In the genomic region with DNA sequence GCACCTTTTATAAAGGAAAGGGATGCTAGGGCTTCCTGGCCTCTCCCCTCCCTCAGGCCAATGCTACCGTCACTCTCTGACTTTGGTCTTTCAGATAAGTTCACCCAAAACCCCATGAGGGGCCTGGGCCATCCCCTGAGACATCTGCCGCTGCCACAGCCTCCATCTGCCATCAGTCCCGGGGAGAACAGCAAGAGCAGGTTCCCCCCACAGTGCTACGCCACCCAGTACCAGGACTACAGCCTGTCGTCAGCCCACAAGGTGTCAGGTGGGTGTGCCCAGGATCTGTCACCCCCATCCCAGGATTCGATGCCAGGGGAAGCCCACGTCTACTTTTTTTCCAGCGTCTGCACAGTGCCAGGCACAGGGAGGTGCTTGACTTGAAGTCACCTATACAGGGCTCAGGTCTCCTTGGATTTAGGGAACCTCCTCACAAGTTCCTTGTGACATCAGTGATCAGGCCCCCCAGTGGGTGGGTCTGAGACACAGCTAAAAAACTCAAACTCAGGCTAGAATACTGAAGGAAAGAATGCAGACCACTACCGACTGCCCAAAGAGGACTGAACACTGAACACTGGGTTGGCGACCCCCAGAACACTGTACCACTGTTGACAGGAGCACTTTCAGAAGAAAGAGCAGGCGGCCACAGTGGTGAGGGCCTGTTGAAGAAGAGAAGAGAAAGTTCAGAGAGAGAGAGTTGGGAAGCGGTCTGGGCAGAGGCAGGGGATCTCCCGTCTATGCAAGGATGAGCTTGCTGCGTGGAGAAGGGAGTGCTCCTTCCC, we compare ENCODE assay signal across 18 cellular contexts.
"Had no signal": no experiment of that assay in that cellular context is flagged by ENCODE, and none has a peak within 500 bp of the region (broad histone marks: within the 10 kb centered on the region; RNA-seq: fewer than 3 reads in every experiment).

No MANE protein-coding gene starts in this region.

- H3K4me3 ChIP-seq: body of pancreas, coronary artery, lower lobe of right lung, tibial nerve had no signal

- H3K36me3 Mint-ChIP-seq: activated naive CD4-positive, alpha-beta T cell treated with anti-CD3 and anti-CD28 coated beads, Interleukin-2, amount 50 U/mL, for 72 hours; mesothelial cell of epicardium; stimulated activated naive B cell treated with anti-CD40 and anti-IgM and Interleukin-4, amounts not matched to agents 10 μg/mL and 1 μg/mL and 100 μg/mL, for 72 hours had no signal

- DNase-seq: activated CD4-positive, alpha-beta T cell treated with anti-CD3 and anti-CD28 coated beads for 4 hours; activated effector memory CD4-positive, alpha-beta T cell treated with anti-CD3 and anti-CD28 coated beads, Interleukin-2, amount 50 U/mL, for 16 hours; activated T-cell treated with anti-CD3 and anti-CD28 coated beads, Interleukin-2, amount 50 U/mL, for 1 hour; body of pancreas; central memory CD4-positive, alpha-beta T cell; effector CD8-positive, alpha-beta T cell; lower lobe of right lung; nephron progenitor cell; SHP77 treated with DMSO at 0.1 percent for 48 hours; stimulated activated CD4-positive, alpha-beta T cell treated with anti-CD3 and anti-CD28 coated beads, Interleukin-12 subunit alpha, Interleukin-12 subunit beta, amount 100 ng/mL, for 4 hours; stimulated activated naive B cell treated with anti-CD40 and anti-IgM and Interleukin-4, amounts not matched to agents 10 μg/mL and 1 μg/mL and 100 μg/mL, for 72 hours had no signal

- H3K27ac ChIP-seq: body of pancreas, epithelial cell of prostate, lower lobe of right lung, tibial nerve, VCaP had no signal

- H3K4me1 Mint-ChIP-seq: stimulated activated naive B cell treated with anti-CD40 and anti-IgM and Interleukin-4, amounts not matched to agents 10 μg/mL and 1 μg/mL and 100 μg/mL, for 72 hours had no signal

- H3K27me3 ChIP-seq: body of pancreas, tibial nerve had no signal

- ATAC-seq: activated naive CD4-positive, alpha-beta T cell treated with anti-CD3 and anti-CD28 coated beads, Interleukin-2, amount 50 U/mL, for 72 hours; body of pancreas; SK-N-SH treated with all-trans-retinoic acid at 6 μM for 48 hours; stimulated activated naive B cell treated with anti-CD40 and anti-IgM and Interleukin-4, amounts not matched to agents 10 μg/mL and 1 μg/mL and 100 μg/mL, for 72 hours had no signal

- H3K27me3 Mint-ChIP-seq: stimulated activated naive B cell treated with anti-CD40 and anti-IgM and Interleukin-4, amounts not matched to agents 10 μg/mL and 1 μg/mL and 100 μg/mL, for 72 hours had no signal

- H3K4me3 Mint-ChIP-seq: mesothelial cell of epicardium; nephron progenitor cell; stimulated activated naive B cell treated with anti-CD40 and anti-IgM and Interleukin-4, amounts not matched to agents 10 μg/mL and 1 μg/mL and 100 μg/mL, for 72 hours had no signal

- H3K27ac Mint-ChIP-seq: mesothelial cell of epicardium; nephron progenitor cell; stimulated activated naive B cell treated with anti-CD40 and anti-IgM and Interleukin-4, amounts not matched to agents 10 μg/mL and 1 μg/mL and 100 μg/mL, for 72 hours had no signal

- H3K9me3 ChIP-seq: body of pancreas, lower lobe of right lung, tibial nerve had no signal

- H3K4me1 ChIP-seq: body of pancreas had no signal

- H3K9me3 Mint-ChIP-seq: activated naive CD4-positive, alpha-beta T cell treated with anti-CD3 and anti-CD28 coated beads, Interleukin-2, amount 50 U/mL, for 72 hours; mesothelial cell of epicardium; nephron progenitor cell; stimulated activated naive B cell treated with anti-CD40 and anti-IgM and Interleukin-4, amounts not matched to agents 10 μg/mL and 1 μg/mL and 100 μg/mL, for 72 hours had no signal
